ENCODE assay signal across 2 cellular contexts in the genomic region with DNA sequence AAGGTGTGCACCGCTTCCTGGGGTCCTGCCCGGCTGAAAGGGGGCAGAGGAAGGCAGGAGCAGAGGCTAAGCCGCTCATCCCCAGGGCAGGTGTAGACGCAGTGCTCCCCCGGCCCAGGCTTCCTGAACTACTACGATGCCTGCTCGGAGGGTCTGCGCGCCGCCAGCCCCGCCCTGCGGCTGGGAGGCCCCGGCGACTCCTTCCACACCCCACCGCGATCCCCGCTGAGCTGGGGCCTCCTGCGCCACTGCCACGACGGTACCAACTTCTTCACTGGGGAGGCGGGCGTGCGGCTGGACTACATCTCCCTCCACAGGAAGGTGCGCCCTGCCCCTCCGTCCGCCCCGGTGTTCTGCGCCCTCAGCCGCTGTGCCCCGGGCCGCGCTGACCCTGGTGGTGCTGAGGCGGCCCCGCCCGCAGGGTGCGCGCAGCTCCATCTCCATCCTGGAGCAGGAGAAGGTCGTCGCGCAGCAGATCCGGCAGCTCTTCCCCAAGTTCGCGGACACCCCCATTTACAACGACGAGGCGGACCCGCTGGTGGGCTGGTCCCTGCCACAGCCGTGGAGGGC.
TF ChIP-seq lines count a peak whose summit lies in the region.

No MANE protein-coding gene starts in this region.

TF ChIP-seq in HCT116, 20 proteins besides CTCF, POLR2A, EP300 and RAD21:
- TF ChIP-seq ELF1 (IDR thresholded peaks at IDR 0.05; ENCODE audit: borderline replicate concordance, low read depth) (no peak), FOSL1 (IDR thresholded peaks at IDR 0.05; ENCODE audit: low read depth) (no peak), YY1 (IDR thresholded peaks at IDR 0.05; ENCODE audit: extremely low read depth, insufficient replicate concordance, low read depth, low read length) (no peak), EZH2phosphoT487 (IDR thresholded peaks at IDR 0.05; ENCODE audit: borderline replicate concordance) (no peak), POLR2AphosphoS5 (IDR thresholded peaks at IDR 0.05; ENCODE audit: low read depth, low read length) (no peak), TCF7L2 (IDR thresholded peaks at IDR 0.05; ENCODE audit: borderline replicate concordance, extremely low read depth, insufficient read depth, insufficient read length) (no peak), SP1 (IDR thresholded peaks at IDR 0.05; ENCODE audit: low read depth) (no peak), JUND (IDR thresholded peaks at IDR 0.05) (no peak), CBX3 (IDR thresholded peaks at IDR 0.05; ENCODE audit: low read depth) (no peak), SRF (IDR thresholded peaks at IDR 0.05; ENCODE audit: low read depth) (no peak), EGR1 (IDR thresholded peaks at IDR 0.05; ENCODE audit: low read depth) (no peak), SIN3A (IDR thresholded peaks at IDR 0.05; ENCODE audit: low read depth) (no peak), ZFX (IDR thresholded peaks at IDR 0.05) (no peak), ZNF274 (IDR thresholded peaks at IDR 0.05; ENCODE audit: low read depth, low read length) (no peak), EZH2 (IDR thresholded peaks at IDR 0.05) (no peak)
- TF ChIP-seq, protein P1, sequence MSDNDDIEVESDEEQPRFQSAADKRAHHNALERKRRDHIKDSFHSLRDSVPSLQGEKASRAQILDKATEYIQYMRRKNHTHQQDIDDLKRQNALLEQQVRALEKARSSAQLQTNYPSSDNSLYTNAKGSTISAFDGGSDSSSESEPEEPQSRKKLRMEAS (IDR thresholded peaks at IDR 0.05): no peak
- TF ChIP-seq, protein P2, sequence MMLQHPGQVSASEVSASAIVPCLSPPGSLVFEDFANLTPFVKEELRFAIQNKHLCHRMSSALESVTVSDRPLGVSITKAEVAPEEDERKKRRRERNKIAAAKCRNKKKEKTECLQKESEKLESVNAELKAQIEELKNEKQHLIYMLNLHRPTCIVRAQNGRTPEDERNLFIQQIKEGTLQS (IDR thresholded peaks at IDR 0.05): no peak
- TF ChIP-seq, protein P3, sequence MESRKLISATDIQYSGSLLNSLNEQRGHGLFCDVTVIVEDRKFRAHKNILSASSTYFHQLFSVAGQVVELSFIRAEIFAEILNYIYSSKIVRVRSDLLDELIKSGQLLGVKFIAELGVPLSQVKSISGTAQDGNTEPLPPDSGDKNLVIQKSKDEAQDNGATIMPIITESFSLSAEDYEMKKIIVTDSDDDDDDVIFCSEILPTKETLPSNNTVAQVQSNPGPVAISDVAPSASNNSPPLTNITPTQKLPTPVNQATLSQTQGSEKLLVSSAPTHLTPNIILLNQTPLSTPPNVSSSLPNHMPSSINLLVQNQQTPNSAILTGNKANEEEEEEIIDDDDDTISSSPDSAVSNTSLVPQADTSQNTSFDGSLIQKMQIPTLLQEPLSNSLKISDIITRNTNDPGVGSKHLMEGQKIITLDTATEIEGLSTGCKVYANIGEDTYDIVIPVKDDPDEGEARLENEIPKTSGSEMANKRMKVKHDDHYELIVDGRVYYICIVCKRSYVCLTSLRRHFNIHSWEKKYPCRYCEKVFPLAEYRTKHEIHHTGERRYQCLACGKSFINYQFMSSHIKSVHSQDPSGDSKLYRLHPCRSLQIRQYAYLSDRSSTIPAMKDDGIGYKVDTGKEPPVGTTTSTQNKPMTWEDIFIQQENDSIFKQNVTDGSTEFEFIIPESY (IDR thresholded peaks at IDR 0.05; ENCODE audit: extremely low read depth, insufficient replicate concordance, low read length): no peak
- TF ChIP-seq, protein P4, sequence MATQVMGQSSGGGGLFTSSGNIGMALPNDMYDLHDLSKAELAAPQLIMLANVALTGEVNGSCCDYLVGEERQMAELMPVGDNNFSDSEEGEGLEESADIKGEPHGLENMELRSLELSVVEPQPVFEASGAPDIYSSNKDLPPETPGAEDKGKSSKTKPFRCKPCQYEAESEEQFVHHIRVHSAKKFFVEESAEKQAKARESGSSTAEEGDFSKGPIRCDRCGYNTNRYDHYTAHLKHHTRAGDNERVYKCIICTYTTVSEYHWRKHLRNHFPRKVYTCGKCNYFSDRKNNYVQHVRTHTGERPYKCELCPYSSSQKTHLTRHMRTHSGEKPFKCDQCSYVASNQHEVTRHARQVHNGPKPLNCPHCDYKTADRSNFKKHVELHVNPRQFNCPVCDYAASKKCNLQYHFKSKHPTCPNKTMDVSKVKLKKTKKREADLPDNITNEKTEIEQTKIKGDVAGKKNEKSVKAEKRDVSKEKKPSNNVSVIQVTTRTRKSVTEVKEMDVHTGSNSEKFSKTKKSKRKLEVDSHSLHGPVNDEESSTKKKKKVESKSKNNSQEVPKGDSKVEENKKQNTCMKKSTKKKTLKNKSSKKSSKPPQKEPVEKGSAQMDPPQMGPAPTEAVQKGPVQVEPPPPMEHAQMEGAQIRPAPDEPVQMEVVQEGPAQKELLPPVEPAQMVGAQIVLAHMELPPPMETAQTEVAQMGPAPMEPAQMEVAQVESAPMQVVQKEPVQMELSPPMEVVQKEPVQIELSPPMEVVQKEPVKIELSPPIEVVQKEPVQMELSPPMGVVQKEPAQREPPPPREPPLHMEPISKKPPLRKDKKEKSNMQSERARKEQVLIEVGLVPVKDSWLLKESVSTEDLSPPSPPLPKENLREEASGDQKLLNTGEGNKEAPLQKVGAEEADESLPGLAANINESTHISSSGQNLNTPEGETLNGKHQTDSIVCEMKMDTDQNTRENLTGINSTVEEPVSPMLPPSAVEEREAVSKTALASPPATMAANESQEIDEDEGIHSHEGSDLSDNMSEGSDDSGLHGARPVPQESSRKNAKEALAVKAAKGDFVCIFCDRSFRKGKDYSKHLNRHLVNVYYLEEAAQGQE (IDR thresholded peaks at IDR 0.05; ENCODE audit: low read depth): no peak

TF ChIP-seq in H1, 55 proteins besides CTCF, POLR2A, EP300 and RAD21:
- TF ChIP-seq TCF12 (IDR thresholded peaks at IDR 0.05; ENCODE audit: low read depth, low read length) (no peak), SIN3A (conservative IDR thresholded peaks at IDR 0.05 in 1 of 2, IDR thresholded peaks at IDR 0.05 in 1 of 2; ENCODE audit: low read depth in 1 of 2, low read length in 2 of 2) (peak in 1 of 2 experiments; percentile 28; a peak in 1 of 4 replicates), SUZ12 (IDR thresholded peaks at IDR 0.05; ENCODE audit: low read length) (no peak; the same call in 1 of the 2 replicates), ASH2L (IDR thresholded peaks at IDR 0.05; ENCODE audit: low read length) (no peak), MAFK (IDR thresholded peaks at IDR 0.05; ENCODE audit: low read depth, low read length) (no peak)
TF ChIP-seq in H1: peak in this region for 1.
